ENCODE assay signal across 1 cellular context in genomic region chr1:21251773-21252471, GRCh38.
TF ChIP-seq lines count a peak whose summit lies in the region.

No MANE protein-coding gene starts in this region.

TF ChIP-seq in HepG2, 621 proteins besides CTCF, POLR2A, EP300 and RAD21 (continued from another document and continues in another):
- TF ChIP-seq SNAPC2 (CRISPR knock-in tag; IDR thresholded peaks at IDR 0.05) (no peak), ADNP (CRISPR knock-in tag; IDR thresholded peaks at IDR 0.05) (no peak), ZNF839 (CRISPR knock-in tag; IDR thresholded peaks at IDR 0.05; ENCODE audit: borderline replicate concordance) (no peak), ZNF557 (CRISPR knock-in tag; IDR thresholded peaks at IDR 0.05) (no peak), STAG1 (CRISPR knock-in tag; IDR thresholded peaks at IDR 0.05) (no peak), SNAI1 (CRISPR knock-in tag; IDR thresholded peaks at IDR 0.05; ENCODE audit: borderline replicate concordance) (no peak), ZSCAN9 (CRISPR knock-in tag; IDR thresholded peaks at IDR 0.05; ENCODE audit: borderline replicate concordance) (peak; percentile 77; the same call in 1 of the 2 replicates), ZNF891 (CRISPR knock-in tag; IDR thresholded peaks at IDR 0.05) (no peak), EZH2 (conservative IDR thresholded peaks at IDR 0.05; ENCODE audit: low read depth, low read length) (no peak), ETV5 (CRISPR knock-in tag; IDR thresholded peaks at IDR 0.05; ENCODE audit: borderline replicate concordance) (peak; percentile 15; the same call in 1 of the 2 replicates), ZNF720 (CRISPR knock-in tag; IDR thresholded peaks at IDR 0.05) (no peak), YEATS2 (CRISPR knock-in tag; IDR thresholded peaks at IDR 0.05; ENCODE audit: borderline replicate concordance) (peak; percentile 45; the same call in 1 of the 2 replicates), ZNF841 (CRISPR knock-in tag; IDR thresholded peaks at IDR 0.05; ENCODE audit: borderline replicate concordance) (no peak), LCORL (IDR thresholded peaks at IDR 0.05) (no peak), LCORL (CRISPR knock-in tag; IDR thresholded peaks at IDR 0.05) (peak; percentile 39; the same call in 1 of the 2 replicates), GTF2F1 (IDR thresholded peaks at IDR 0.05; ENCODE audit: low read length) (no peak), ZNF792 (CRISPR knock-in tag; IDR thresholded peaks at IDR 0.05) (no peak), GABPA (IDR thresholded peaks at IDR 0.05; ENCODE audit: low read depth, low read length) (no peak), GABPA (CRISPR knock-in tag; IDR thresholded peaks at IDR 0.05; ENCODE audit: low read depth) (peak; percentile 40), HDAC1 (CRISPR knock-in tag; IDR thresholded peaks at IDR 0.05) (peak; percentile 83; the same call in 1 of the 2 replicates), SIX1 (CRISPR knock-in tag; IDR thresholded peaks at IDR 0.05; ENCODE audit: borderline replicate concordance) (peak; percentile 57; the same call in 1 of the 2 replicates), ZNF775 (CRISPR knock-in tag; IDR thresholded peaks at IDR 0.05; ENCODE audit: borderline replicate concordance) (no peak), ZBTB43 (CRISPR knock-in tag; conservative IDR thresholded peaks at IDR 0.05) (peak; percentile 57; the same call in 1 of the 2 replicates), HDAC6 (IDR thresholded peaks at IDR 0.05; ENCODE audit: low read depth, low read length) (no peak), ARID5B (CRISPR knock-in tag; IDR thresholded peaks at IDR 0.05) (peak; percentile 81), DNMT3B (CRISPR knock-in tag; conservative IDR thresholded peaks at IDR 0.05) (no peak), TCF7 (IDR thresholded peaks at IDR 0.05; ENCODE audit: low read depth) (0 out of 2 replicates have a peak, but pooled peaks have one; percentile 23)
- TF ChIP-seq, protein P1, sequence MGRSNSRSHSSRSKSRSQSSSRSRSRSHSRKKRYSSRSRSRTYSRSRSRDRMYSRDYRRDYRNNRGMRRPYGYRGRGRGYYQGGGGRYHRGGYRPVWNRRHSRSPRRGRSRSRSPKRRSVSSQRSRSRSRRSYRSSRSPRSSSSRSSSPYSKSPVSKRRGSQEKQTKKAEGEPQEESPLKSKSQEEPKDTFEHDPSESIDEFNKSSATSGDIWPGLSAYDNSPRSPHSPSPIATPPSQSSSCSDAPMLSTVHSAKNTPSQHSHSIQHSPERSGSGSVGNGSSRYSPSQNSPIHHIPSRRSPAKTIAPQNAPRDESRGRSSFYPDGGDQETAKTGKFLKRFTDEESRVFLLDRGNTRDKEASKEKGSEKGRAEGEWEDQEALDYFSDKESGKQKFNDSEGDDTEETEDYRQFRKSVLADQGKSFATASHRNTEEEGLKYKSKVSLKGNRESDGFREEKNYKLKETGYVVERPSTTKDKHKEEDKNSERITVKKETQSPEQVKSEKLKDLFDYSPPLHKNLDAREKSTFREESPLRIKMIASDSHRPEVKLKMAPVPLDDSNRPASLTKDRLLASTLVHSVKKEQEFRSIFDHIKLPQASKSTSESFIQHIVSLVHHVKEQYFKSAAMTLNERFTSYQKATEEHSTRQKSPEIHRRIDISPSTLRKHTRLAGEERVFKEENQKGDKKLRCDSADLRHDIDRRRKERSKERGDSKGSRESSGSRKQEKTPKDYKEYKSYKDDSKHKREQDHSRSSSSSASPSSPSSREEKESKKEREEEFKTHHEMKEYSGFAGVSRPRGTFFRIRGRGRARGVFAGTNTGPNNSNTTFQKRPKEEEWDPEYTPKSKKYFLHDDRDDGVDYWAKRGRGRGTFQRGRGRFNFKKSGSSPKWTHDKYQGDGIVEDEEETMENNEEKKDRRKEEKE (IDR thresholded peaks at IDR 0.05): no peak
- TF ChIP-seq, protein P2, sequence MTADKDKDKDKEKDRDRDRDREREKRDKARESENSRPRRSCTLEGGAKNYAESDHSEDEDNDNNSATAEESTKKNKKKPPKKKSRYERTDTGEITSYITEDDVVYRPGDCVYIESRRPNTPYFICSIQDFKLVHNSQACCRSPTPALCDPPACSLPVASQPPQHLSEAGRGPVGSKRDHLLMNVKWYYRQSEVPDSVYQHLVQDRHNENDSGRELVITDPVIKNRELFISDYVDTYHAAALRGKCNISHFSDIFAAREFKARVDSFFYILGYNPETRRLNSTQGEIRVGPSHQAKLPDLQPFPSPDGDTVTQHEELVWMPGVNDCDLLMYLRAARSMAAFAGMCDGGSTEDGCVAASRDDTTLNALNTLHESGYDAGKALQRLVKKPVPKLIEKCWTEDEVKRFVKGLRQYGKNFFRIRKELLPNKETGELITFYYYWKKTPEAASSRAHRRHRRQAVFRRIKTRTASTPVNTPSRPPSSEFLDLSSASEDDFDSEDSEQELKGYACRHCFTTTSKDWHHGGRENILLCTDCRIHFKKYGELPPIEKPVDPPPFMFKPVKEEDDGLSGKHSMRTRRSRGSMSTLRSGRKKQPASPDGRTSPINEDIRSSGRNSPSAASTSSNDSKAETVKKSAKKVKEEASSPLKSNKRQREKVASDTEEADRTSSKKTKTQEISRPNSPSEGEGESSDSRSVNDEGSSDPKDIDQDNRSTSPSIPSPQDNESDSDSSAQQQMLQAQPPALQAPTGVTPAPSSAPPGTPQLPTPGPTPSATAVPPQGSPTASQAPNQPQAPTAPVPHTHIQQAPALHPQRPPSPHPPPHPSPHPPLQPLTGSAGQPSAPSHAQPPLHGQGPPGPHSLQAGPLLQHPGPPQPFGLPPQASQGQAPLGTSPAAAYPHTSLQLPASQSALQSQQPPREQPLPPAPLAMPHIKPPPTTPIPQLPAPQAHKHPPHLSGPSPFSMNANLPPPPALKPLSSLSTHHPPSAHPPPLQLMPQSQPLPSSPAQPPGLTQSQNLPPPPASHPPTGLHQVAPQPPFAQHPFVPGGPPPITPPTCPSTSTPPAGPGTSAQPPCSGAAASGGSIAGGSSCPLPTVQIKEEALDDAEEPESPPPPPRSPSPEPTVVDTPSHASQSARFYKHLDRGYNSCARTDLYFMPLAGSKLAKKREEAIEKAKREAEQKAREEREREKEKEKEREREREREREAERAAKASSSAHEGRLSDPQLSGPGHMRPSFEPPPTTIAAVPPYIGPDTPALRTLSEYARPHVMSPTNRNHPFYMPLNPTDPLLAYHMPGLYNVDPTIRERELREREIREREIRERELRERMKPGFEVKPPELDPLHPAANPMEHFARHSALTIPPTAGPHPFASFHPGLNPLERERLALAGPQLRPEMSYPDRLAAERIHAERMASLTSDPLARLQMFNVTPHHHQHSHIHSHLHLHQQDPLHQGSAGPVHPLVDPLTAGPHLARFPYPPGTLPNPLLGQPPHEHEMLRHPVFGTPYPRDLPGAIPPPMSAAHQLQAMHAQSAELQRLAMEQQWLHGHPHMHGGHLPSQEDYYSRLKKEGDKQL (CRISPR knock-in tag; IDR thresholded peaks at IDR 0.05; ENCODE audit: low read depth): no peak; the same call in 1 of the 2 replicates
- TF ChIP-seq, protein P3, sequence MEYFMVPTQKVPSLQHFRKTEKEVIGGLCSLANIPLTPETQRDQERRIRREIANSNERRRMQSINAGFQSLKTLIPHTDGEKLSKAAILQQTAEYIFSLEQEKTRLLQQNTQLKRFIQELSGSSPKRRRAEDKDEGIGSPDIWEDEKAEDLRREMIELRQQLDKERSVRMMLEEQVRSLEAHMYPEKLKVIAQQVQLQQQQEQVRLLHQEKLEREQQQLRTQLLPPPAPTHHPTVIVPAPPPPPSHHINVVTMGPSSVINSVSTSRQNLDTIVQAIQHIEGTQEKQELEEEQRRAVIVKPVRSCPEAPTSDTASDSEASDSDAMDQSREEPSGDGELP (IDR thresholded peaks at IDR 0.05; ENCODE audit: borderline replicate concordance, low read depth): peak; percentile 29; the same call in 1 of the 2 replicates
- TF ChIP-seq, protein P4, sequence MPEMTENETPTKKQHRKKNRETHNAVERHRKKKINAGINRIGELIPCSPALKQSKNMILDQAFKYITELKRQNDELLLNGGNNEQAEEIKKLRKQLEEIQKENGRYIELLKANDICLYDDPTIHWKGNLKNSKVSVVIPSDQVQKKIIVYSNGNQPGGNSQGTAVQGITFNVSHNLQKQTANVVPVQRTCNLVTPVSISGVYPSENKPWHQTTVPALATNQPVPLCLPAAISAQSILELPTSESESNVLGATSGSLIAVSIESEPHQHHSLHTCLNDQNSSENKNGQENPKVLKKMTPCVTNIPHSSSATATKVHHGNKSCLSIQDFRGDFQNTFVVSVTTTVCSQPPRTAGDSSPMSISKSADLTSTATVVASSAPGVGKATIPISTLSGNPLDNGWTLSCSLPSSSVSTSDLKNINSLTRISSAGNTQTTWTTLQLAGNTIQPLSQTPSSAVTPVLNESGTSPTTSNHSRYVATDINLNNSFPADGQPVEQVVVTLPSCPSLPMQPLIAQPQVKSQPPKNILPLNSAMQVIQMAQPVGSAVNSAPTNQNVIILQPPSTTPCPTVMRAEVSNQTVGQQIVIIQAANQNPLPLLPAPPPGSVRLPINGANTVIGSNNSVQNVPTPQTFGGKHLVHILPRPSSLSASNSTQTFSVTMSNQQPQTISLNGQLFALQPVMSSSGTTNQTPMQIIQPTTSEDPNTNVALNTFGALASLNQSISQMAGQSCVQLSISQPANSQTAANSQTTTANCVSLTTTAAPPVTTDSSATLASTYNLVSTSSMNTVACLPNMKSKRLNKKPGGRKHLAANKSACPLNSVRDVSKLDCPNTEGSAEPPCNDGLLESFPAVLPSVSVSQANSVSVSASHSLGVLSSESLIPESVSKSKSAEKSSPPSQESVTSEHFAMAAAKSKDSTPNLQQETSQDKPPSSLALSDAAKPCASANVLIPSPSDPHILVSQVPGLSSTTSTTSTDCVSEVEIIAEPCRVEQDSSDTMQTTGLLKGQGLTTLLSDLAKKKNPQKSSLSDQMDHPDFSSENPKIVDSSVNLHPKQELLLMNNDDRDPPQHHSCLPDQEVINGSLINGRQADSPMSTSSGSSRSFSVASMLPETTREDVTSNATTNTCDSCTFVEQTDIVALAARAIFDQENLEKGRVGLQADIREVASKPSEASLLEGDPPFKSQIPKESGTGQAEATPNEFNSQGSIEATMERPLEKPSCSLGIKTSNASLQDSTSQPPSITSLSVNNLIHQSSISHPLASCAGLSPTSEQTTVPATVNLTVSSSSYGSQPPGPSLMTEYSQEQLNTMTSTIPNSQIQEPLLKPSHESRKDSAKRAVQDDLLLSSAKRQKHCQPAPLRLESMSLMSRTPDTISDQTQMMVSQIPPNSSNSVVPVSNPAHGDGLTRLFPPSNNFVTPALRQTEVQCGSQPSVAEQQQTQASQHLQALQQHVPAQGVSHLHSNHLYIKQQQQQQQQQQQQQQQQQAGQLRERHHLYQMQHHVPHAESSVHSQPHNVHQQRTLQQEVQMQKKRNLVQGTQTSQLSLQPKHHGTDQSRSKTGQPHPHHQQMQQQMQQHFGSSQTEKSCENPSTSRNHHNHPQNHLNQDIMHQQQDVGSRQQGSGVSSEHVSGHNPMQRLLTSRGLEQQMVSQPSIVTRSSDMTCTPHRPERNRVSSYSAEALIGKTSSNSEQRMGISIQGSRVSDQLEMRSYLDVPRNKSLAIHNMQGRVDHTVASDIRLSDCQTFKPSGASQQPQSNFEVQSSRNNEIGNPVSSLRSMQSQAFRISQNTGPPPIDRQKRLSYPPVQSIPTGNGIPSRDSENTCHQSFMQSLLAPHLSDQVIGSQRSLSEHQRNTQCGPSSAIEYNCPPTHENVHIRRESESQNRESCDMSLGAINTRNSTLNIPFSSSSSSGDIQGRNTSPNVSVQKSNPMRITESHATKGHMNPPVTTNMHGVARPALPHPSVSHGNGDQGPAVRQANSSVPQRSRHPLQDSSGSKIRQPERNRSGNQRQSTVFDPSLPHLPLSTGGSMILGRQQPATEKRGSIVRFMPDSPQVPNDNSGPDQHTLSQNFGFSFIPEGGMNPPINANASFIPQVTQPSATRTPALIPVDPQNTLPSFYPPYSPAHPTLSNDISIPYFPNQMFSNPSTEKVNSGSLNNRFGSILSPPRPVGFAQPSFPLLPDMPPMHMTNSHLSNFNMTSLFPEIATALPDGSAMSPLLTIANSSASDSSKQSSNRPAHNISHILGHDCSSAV (CRISPR knock-in tag; IDR thresholded peaks at IDR 0.05; ENCODE audit: borderline replicate concordance): no peak
- TF ChIP-seq, protein P5, sequence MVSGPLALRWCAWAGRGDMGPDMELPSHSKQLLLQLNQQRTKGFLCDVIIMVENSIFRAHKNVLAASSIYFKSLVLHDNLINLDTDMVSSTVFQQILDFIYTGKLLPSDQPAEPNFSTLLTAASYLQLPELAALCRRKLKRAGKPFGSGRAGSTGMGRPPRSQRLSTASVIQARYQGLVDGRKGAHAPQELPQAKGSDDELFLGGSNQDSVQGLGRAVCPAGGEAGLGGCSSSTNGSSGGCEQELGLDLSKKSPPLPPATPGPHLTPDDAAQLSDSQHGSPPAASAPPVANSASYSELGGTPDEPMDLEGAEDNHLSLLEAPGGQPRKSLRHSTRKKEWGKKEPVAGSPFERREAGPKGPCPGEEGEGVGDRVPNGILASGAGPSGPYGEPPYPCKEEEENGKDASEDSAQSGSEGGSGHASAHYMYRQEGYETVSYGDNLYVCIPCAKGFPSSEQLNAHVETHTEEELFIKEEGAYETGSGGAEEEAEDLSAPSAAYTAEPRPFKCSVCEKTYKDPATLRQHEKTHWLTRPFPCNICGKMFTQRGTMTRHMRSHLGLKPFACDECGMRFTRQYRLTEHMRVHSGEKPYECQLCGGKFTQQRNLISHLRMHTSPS (CRISPR knock-in tag; IDR thresholded peaks at IDR 0.05; ENCODE audit: low read depth): no peak
